8 cellular contexts compared by ENCODE assay signal in genomic region chr6:28212510-28213212, GRCh38. TPM values are rescaled to one million over a fixed set of nuclear protein-coding genes. Genes with fewer than 3 reads are reported as not detected.
DNase-seq lines count a peak whose midpoint lies in the region; ATAC-seq and TF ChIP-seq lines count a peak whose summit lies in the region.

No MANE protein-coding gene starts in this region.

- peaks cover 13% of the 10 kb centered on the region for H3K27me3 ChIP-seq in kidney epithelial cell (ENCODE audit: control insufficient read depth, insufficient read depth, low read length)

- DNase-seq in D341Med (ENCODE audit: low spot score) (peak; percentile 55), KBM-7 (peak; percentile 91), astrocyte of the spinal cord (ENCODE audit: low read depth, low spot score) (peak; percentile 86), kidney epithelial cell (ENCODE audit: low read depth) (peak; percentile 68), NCI-H1048 (lab: John Stamatoyannopoulos, UW) (no peak)
- peak; percentile 49 to 50 for DNase-seq in stimulated activated CD8-positive, alpha-beta memory T cell treated with anti-CD3 and anti-CD28 coated beads, Interleukin-15, amount 100 ng/mL, for 48 hours (ENCODE audit: low read depth in 2 of 2)

- TF ChIP-seq CTCF in astrocyte of the spinal cord (IDR thresholded peaks at IDR 0.05; ENCODE audit: low read depth, low read length) (no peak), kidney epithelial cell (IDR thresholded peaks at IDR 0.05; ENCODE audit: insufficient read depth, low read length, poor library complexity, severe bottlenecking) (peak; percentile 11)

- H3K4me3 ChIP-seq in astrocyte of the spinal cord (ENCODE audit: low read depth, low read length) (peak overlapping the region; percentile 56), kidney epithelial cell (ENCODE audit: low read depth, low read length) (peak overlapping the region; percentile 43)

- in situ Hi-C loops in KBM-7 (cut with MboI; ENCODE audit: low pct_unique_long_range_greater_than_20kb, low sequenced_read_pairs) (no loop called here), astrocyte of the spinal cord (cut with HindIII; ENCODE audit: low sequenced_read_pairs) (no loop called here)

- H3K36me3 ChIP-seq in kidney epithelial cell (ENCODE audit: control insufficient read depth, insufficient read depth, low read length): no peaks in the 10 kb centered on the region

- ATAC-seq in GM19455 (IDR thresholded peaks at IDR 0.05; ENCODE audit: unreplicated experiment): peak; percentile 56

TF ChIP-seq in PFSK-1, 5 proteins besides CTCF, POLR2A, EP300 and RAD21:
- peak; percentile 19; the same call in 1 of the 2 replicates for TF ChIP-seq TAF1 (IDR thresholded peaks at IDR 0.05; ENCODE audit: borderline replicate concordance, insufficient read depth, low read length)
- TF ChIP-seq SIN3A (IDR thresholded peaks at IDR 0.05; ENCODE audit: borderline replicate concordance, insufficient read depth, low read length): peak; percentile 29; the same call in 1 of the 2 replicates
- no peak for TF ChIP-seq POLR2AphosphoS5 (IDR thresholded peaks at IDR 0.05; ENCODE audit: low read depth, low read length)
- no peak for TF ChIP-seq REST (IDR thresholded peaks at IDR 0.05; ENCODE audit: insufficient read depth in 1 of 2, low read depth in 2 of 2, low read length in 2 of 2)
- no peak for TF ChIP-seq FOXP2 (optimal IDR thresholded peaks at IDR 0.05; ENCODE audit: borderline replicate concordance, extremely low read depth, extremely low read length, insufficient read depth)

RNA-seq across cellular contexts. Expression of gene ZSCAN9, which starts 12.4 kb away (rescaled TPM):
- 6.8 TPM for polyA plus RNA-seq in PFSK-1 (2012; ENCODE audit: insufficient read length, low read depth)
- 19.2 and 23.7 TPM in 2 replicates for total RNA-seq in kidney epithelial cell

RNA-seq across cellular contexts. Expression of gene ZKSCAN4, which starts 39.4 kb away (rescaled TPM):
- 2.6 TPM for polyA plus RNA-seq in PFSK-1 (2012; ENCODE audit: insufficient read length, low read depth)
- total RNA-seq in kidney epithelial cell: 3.8 and 4.4 TPM in 2 replicates

RNA-seq across cellular contexts. Expression of gene NKAPL, which starts 46.4 kb away (rescaled TPM):
- not detected for polyA plus RNA-seq in PFSK-1 (2012; ENCODE audit: insufficient read length, low read depth)
- total RNA-seq in kidney epithelial cell: 1.0 and 1.1 TPM in 2 replicates

RNA-seq across cellular contexts. Expression of gene ZSCAN26, which starts 54.3 kb away (rescaled TPM):
- polyA plus RNA-seq in PFSK-1 (2012; ENCODE audit: insufficient read length, low read depth): 6.7 TPM
- total RNA-seq in kidney epithelial cell: 15.8 and 18.6 TPM in 2 replicates
